23 cellular contexts compared by ENCODE assay signal in the genomic region with DNA sequence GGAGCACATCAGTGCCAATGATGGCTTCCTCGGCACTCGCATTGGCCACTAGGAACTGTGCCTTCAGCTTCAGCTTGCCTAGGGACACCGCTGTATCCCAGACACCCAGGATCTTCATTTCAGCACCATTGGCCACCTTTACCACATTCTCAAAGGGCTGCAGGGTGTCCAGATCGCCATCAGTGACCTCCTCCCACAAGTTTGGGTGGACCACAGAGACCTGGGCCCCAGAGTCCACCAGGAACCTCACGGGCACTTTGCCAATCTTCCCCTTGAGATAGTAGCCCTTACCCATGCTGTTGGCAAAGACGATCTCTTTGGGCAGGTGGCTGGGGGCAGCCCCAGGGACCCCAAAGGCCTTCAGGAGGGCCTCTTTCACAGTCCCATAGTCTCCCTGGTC. TPM values are rescaled to one million over a fixed set of nuclear protein-coding genes. Genes with fewer than 3 reads are reported as not detected.
"Had no signal": no experiment of that assay in that cellular context is flagged by ENCODE, and none has a peak within 500 bp of the region (broad histone marks: within the 10 kb centered on the region; RNA-seq: fewer than 3 reads in every experiment).

No MANE protein-coding gene starts in this region.

- ATAC-seq: activated CD4-positive, alpha-beta T cell treated with anti-CD3 and anti-CD28 coated beads for 36 hours; body of pancreas; T-helper 17 cell had no signal

- H3K27ac Mint-ChIP-seq: activated CD4-positive, alpha-beta memory T cell treated with anti-CD3 and anti-CD28 coated beads, Interleukin-2, amount 10 ng/mL, durations not matched to agents 7 days and 5 days; activated CD4-positive, alpha-beta T cell treated with anti-CD3 and anti-CD28 coated beads for 36 hours; activated naive CD4-positive, alpha-beta T cell treated with anti-CD3 and anti-CD28 coated beads, Interleukin-2, amount 50 U/mL, for 24 hours; T-helper 17 cell had no signal

- H3K4me3 Mint-ChIP-seq: activated CD4-positive, alpha-beta memory T cell treated with anti-CD3 and anti-CD28 coated beads, Interleukin-2, amount 10 ng/mL, durations not matched to agents 7 days and 5 days; activated CD4-positive, alpha-beta T cell treated with anti-CD3 and anti-CD28 coated beads for 36 hours; activated naive CD4-positive, alpha-beta T cell treated with anti-CD3 and anti-CD28 coated beads, Interleukin-2, amount 50 U/mL, for 24 hours; T-helper 17 cell had no signal

- H3K36me3 Mint-ChIP-seq: activated naive CD4-positive, alpha-beta T cell treated with anti-CD3 and anti-CD28 coated beads, Interleukin-2, amount 50 U/mL, for 24 hours had no signal

- H3K27me3 ChIP-seq: ascending aorta, body of pancreas had no signal

- DNase-seq: activated CD4-positive, alpha-beta memory T cell treated with anti-CD3 and anti-CD28 coated beads, Interleukin-2, amount 10 ng/mL, durations not matched to agents 7 days and 5 days; activated CD4-positive, alpha-beta T cell treated with anti-CD3 and anti-CD28 coated beads for 36 hours; activated CD4-positive, alpha-beta T cell treated with anti-CD3 and anti-CD28 coated beads, Interleukin-2, amount 50 U/mL, for 1 hour; activated CD4-positive, CD25-positive, alpha-beta regulatory T cell; activated naive CD4-positive, alpha-beta T cell; activated T-cell treated with anti-CD3 and anti-CD28 coated beads for 4 hours; body of pancreas; IMR-90; KG1; NCI-H1048; NCI-H1417; NCI-H1930; NCI-H2171; NCI-H2227 treated with DMSO at 0.1 percent for 48 hours; NCI-H526 treated with DMSO at 0.1 percent for 48 hours; NCI-H82; SIG-M5; T-helper 17 cell had no signal

- FAIRE-seq: bronchial epithelial cell had no signal

- H3K9me3 Mint-ChIP-seq: activated CD4-positive, alpha-beta memory T cell treated with anti-CD3 and anti-CD28 coated beads, Interleukin-2, amount 10 ng/mL, durations not matched to agents 7 days and 5 days; activated naive CD4-positive, alpha-beta T cell treated with anti-CD3 and anti-CD28 coated beads, Interleukin-2, amount 50 U/mL, for 24 hours had no signal

- H3K27me3 Mint-ChIP-seq: activated naive CD4-positive, alpha-beta T cell treated with anti-CD3 and anti-CD28 coated beads, Interleukin-2, amount 50 U/mL, for 24 hours had no signal

- H3K4me3 ChIP-seq: ascending aorta, body of pancreas had no signal

- H3K4me1 ChIP-seq: ascending aorta had no signal

- H3K36me3 ChIP-seq: ascending aorta had no signal

- H3K9me3 ChIP-seq: ascending aorta, body of pancreas had no signal

- H3K27ac ChIP-seq: ascending aorta, body of pancreas, VCaP had no signal

RNA-seq across cellular contexts. Expression of a gene that starts 0.6 kb away (rescaled TPM):
- total RNA-seq: NCI-H460 had no signal
